ENCODE assay signal across 28 cellular contexts in genomic region chr5:161686881-161687280, GRCh38. TPM values are rescaled to one million over a fixed set of nuclear protein-coding genes. Genes with fewer than 3 reads are reported as not detected.
"Had no signal": no experiment of that assay in that cellular context is flagged by ENCODE, and none has a peak within 500 bp of the region (broad histone marks: within the 10 kb centered on the region; RNA-seq: fewer than 3 reads in every experiment).

No MANE protein-coding gene starts in this region.

- ATAC-seq: stimulated activated effector memory CD8-positive, alpha-beta T cell treated with anti-CD3 and anti-CD28 coated beads, Interleukin-12 subunit alpha, Interleukin-12 subunit beta, amount 100 ng/mL, for 72 hours; stimulated activated memory B cell treated with anti-CD40 and anti-IgM and Interleukin-4, amounts not matched to agents 10 μg/mL and 1 μg/mL and 100 μg/mL, for 72 hours; stimulated activated naive B cell treated with anti-CD40 and anti-IgM and Interleukin-4, amounts not matched to agents 10 μg/mL and 1 μg/mL and 100 μg/mL, for 72 hours; stimulated activated naive CD8-positive, alpha-beta T cell treated with anti-CD3 and anti-CD28 coated beads, Interleukin-15, amount 100 ng/mL, for 72 hours; stimulated activated naive CD8-positive, alpha-beta T cell treated with anti-CD3 and anti-CD28 coated beads, Interleukin-15, Interleukin-2, amounts not matched to agents 100 U/mL and 50 U/mL, for 24 hours; upper lobe of right lung had no signal

- DNase-seq: stimulated activated CD4-positive, alpha-beta T cell treated with anti-CD3 and anti-CD28 coated beads, Interleukin-2, amount 100 ng/mL, for 48 hours; stimulated activated CD4-positive, alpha-beta T cell treated with anti-CD3 and anti-CD28 coated beads, Interleukin-4, amount 100 ng/mL, for 1 hour; stimulated activated CD4-positive, alpha-beta T cell treated with anti-CD3 and anti-CD28 coated beads, Interleukin-4, amount 100 ng/mL, for 24 hours; stimulated activated CD4-positive, alpha-beta T cell treated with anti-CD3 and anti-CD28 coated beads, Interleukin-4, amount 100 ng/mL, for 4 hours; stimulated activated CD8-positive, alpha-beta memory T cell treated with anti-CD3 and anti-CD28 coated beads, Interleukin-4, amount 100 ng/mL, for 48 hours; stimulated activated naive B cell treated with anti-CD40 and anti-IgM and Interleukin-4, amounts not matched to agents 10 μg/mL and 1 μg/mL and 100 μg/mL, for 72 hours; stimulated activated naive CD4-positive, alpha-beta T cell; stimulated activated naive CD4-positive, alpha-beta T cell treated with Interleukin-2 at 50 U/mL for 16 hours; stimulated activated naive CD8-positive, alpha-beta T cell treated with anti-CD3 and anti-CD28 coated beads, Interleukin-15, amount 100 ng/mL, for 72 hours; stimulated activated naive CD8-positive, alpha-beta T cell treated with anti-CD3 and anti-CD28 coated beads, Interleukin-15, Interleukin-2, amounts not matched to agents 100 U/mL and 50 U/mL, for 24 hours; stomach; testis; thyroid gland; tibial artery; transverse colon; trophoblast cell; upper lobe of left lung; upper lobe of right lung; uterus had no signal

RNA-seq across cellular contexts. Expression of gene GABRA6, which starts 1.4 kb away (rescaled TPM):
- total RNA-seq: stomach, subcutaneous adipose tissue, suprapubic skin, thoracic aorta, thyroid gland, tibial nerve, transverse colon, upper lobe of left lung, upper lobe of right lung, ureter, urinary bladder, uterus, vagina had no signal
